1 cellular context compared by ENCODE assay signal in the genomic region with DNA sequence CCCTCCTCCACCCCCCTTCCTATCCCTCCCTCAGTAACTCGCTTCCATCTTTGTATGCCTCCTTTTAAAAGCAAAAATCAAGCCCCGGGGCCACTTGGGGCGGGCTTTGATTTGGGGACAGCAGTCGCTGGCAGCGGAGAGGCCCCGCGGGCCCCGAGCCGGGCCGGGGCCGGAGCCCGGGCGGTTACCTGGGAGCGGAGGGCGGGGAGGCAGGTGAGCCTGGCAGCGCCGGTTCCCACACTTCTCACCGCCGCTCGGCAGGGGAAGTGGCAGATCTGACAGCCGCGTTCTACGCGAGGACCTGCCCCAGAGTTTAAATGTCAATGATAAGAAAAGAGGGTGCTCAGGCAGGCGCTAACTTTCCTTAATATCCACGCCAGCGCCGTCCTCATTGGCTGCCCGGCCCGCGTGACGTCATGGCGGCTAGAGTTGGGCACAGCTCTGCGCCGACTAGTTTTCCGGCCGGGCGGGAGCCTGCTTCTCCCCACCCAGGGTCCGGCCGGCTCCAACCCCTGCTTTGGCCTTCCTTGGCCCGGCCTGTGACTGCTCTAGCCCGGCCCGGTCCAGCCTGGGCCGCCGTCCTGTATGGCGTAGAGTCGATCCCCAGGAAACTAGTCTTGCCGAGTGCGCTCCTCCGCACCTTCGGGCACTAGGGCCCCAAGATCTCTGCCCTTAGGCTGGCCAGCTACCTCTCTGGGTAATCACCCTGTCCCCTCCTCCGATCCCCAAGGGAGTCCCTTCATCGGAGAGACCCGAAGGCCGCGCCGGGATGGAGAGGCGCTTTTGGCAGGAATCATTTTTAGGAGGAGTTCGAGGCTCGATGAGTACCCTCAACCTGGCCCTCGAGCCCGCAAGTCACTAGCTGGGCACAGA.
TF ChIP-seq lines count a peak whose summit lies in the region.

No MANE protein-coding gene starts in this region.

TF ChIP-seq in HCT116, 20 proteins besides CTCF, POLR2A, EP300 and RAD21 (continued from another document):
- TF ChIP-seq, protein P1, sequence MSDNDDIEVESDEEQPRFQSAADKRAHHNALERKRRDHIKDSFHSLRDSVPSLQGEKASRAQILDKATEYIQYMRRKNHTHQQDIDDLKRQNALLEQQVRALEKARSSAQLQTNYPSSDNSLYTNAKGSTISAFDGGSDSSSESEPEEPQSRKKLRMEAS (IDR thresholded peaks at IDR 0.05), result no peak
- no peak for TF ChIP-seq FOSL1 (IDR thresholded peaks at IDR 0.05; ENCODE audit: low read depth)
